In the genomic region with DNA sequence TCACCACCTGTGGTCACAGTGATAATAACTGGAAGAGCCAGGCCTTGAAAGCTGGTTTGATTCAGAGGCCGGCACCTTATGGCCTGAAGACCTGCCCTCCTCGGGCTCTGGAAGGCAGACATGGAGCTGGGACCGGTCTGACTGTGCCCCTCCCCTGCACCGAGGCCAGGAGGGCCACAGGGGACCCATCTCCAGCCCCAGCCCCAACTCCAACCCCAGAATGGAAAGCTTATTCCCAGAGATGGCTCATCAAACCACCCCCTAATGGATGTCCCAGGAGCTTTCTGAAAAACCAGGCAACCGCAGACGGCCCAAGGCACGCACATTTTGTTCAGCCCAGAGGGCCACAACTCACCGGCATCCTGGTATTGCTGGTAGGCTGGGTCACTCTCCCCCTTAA, we compare ENCODE assay signal across 25 cellular contexts. TPM values are rescaled to one million over a fixed set of nuclear protein-coding genes. Genes with fewer than 3 reads are reported as not detected.
DNase-seq lines count a peak whose midpoint lies in the region; ATAC-seq and TF ChIP-seq lines count a peak whose summit lies in the region.
"Had no signal": no experiment of that assay in that cellular context is flagged by ENCODE, and none has a peak within 500 bp of the region (broad histone marks: within the 10 kb centered on the region; RNA-seq: fewer than 3 reads in every experiment).

No MANE protein-coding gene starts in this region.

- H3K4me1 Mint-ChIP-seq in activated T-cell treated with anti-CD3 and anti-CD28 coated beads, Interleukin-2, amount 50 U/mL, for 24 hours (ENCODE audit: low read depth) = peaks cover 4% of the 10 kb centered on the region
- H3K4me1 Mint-ChIP-seq in activated T-helper 17 cell treated with anti-CD3 and anti-CD28 coated beads, Interleukin-2, amount 50 U/mL, for 72 hours = no peaks in the 10 kb centered on the region
- peaks cover 5 to 7% of the 10 kb centered on the region in 2 donors for H3K4me1 Mint-ChIP-seq in effector memory CD8-positive, alpha-beta T cell (ENCODE audit: low read depth in 2 of 2)
- H3K4me1 Mint-ChIP-seq: CD14-positive monocyte had no signal

- H3K4me3 Mint-ChIP-seq in activated T-cell treated with anti-CD3 and anti-CD28 coated beads, Interleukin-2, amount 50 U/mL, for 24 hours = no peak overlapping the region
- no peak overlapping the region for H3K4me3 Mint-ChIP-seq in activated T-helper 17 cell treated with anti-CD3 and anti-CD28 coated beads, Interleukin-2, amount 50 U/mL, for 72 hours
- H3K4me3 Mint-ChIP-seq in effector memory CD8-positive, alpha-beta T cell = no peak overlapping the region
- H3K4me3 Mint-ChIP-seq: CD14-positive monocyte; CD8-positive, alpha-beta memory T cell had no signal

- no peaks in the 10 kb centered on the region for H3K27me3 Mint-ChIP-seq in activated T-cell treated with anti-CD3 and anti-CD28 coated beads, Interleukin-2, amount 50 U/mL, for 24 hours
- no peaks in the 10 kb centered on the region for H3K27me3 Mint-ChIP-seq in activated T-helper 17 cell treated with anti-CD3 and anti-CD28 coated beads, Interleukin-2, amount 50 U/mL, for 72 hours
- H3K27me3 Mint-ChIP-seq in effector memory CD8-positive, alpha-beta T cell = no peaks in the 10 kb centered on the region
- H3K27me3 Mint-ChIP-seq: CD8-positive, alpha-beta memory T cell had no signal

- no peak for DNase-seq in activated T-cell treated with anti-CD3 and anti-CD28 coated beads, Interleukin-2, amount 50 U/mL, for 24 hours
- DNase-seq in activated T-cell treated with anti-CD3 and anti-CD28 coated beads, Interleukin-2, amount 50 U/mL, for 1 hour = no peak
- no peak for DNase-seq in effector memory CD8-positive, alpha-beta T cell
- DNase-seq in NOMO-1 treated with DMSO at 0.1 percent for 48 hours (lab: John Stamatoyannopoulos, UW; ENCODE audit: unreplicated experiment) = no peak
- DNase-seq: 8988T; ACHN; BE2C; CD8-positive, alpha-beta memory T cell; DMS 273 treated with DMSO at 0.1 percent for 48 hours; DMS79; GM23248; HCEC 1CT; KG1; MG63; NCI-H2029; NCI-H446; NCI-H524 treated with DMSO at 0.1 percent for 48 hours; NCI-H82; NK-92 treated with Interleukin-12 subunit alpha and Interleukin-12 subunit beta, amount 100 ng/mL, for 24 hours; PC-9 had no signal

- no peak for TF ChIP-seq CTCF in 22Rv1 (IDR thresholded peaks at IDR 0.05)

- H3K27ac ChIP-seq in 22Rv1 = peak overlapping the region; percentile 7; the same call in 1 of the 2 replicates
- H3K27ac ChIP-seq: GM23248, PC-9, SJSA1 had no signal

- peak overlapping the region; percentile 56 for H3K27ac Mint-ChIP-seq in activated T-cell treated with anti-CD3 and anti-CD28 coated beads, Interleukin-2, amount 50 U/mL, for 24 hours
- peak overlapping the region; percentile 28 for H3K27ac Mint-ChIP-seq in activated T-helper 17 cell treated with anti-CD3 and anti-CD28 coated beads, Interleukin-2, amount 50 U/mL, for 72 hours
- peak overlapping the region; percentile 38 to 52 for H3K27ac Mint-ChIP-seq in effector memory CD8-positive, alpha-beta T cell

- H3K9me3 Mint-ChIP-seq in activated T-cell treated with anti-CD3 and anti-CD28 coated beads, Interleukin-2, amount 50 U/mL, for 24 hours = no peaks in the 10 kb centered on the region
- no peaks in the 10 kb centered on the region for H3K9me3 Mint-ChIP-seq in activated T-helper 17 cell treated with anti-CD3 and anti-CD28 coated beads, Interleukin-2, amount 50 U/mL, for 72 hours
- no peaks in the 10 kb centered on the region for H3K9me3 Mint-ChIP-seq in effector memory CD8-positive, alpha-beta T cell
- H3K9me3 Mint-ChIP-seq: CD14-positive monocyte; CD8-positive, alpha-beta memory T cell had no signal

- ATAC-seq in activated T-helper 17 cell treated with anti-CD3 and anti-CD28 coated beads, Interleukin-2, amount 50 U/mL, for 72 hours (replicated peaks) = no peak
- ATAC-seq in effector memory CD8-positive, alpha-beta T cell (replicated peaks) = no peak
- no peak for ATAC-seq in GM18858 (IDR thresholded peaks at IDR 0.05; ENCODE audit: unreplicated experiment)

- peaks cover 98% of the 10 kb centered on the region for H3K36me3 Mint-ChIP-seq in activated T-cell treated with anti-CD3 and anti-CD28 coated beads, Interleukin-2, amount 50 U/mL, for 24 hours (ENCODE audit: low read depth)
- peaks cover 98% of the 10 kb centered on the region for H3K36me3 Mint-ChIP-seq in activated T-helper 17 cell treated with anti-CD3 and anti-CD28 coated beads, Interleukin-2, amount 50 U/mL, for 72 hours (ENCODE audit: low read depth)
- peaks cover 64% of the 10 kb centered on the region for H3K36me3 Mint-ChIP-seq in effector memory CD8-positive, alpha-beta T cell (ENCODE audit: insufficient read depth)

RNA-seq across cellular contexts. Expression of gene PDIA4, which starts 16.8 kb away (rescaled TPM):
- total RNA-seq in activated T-helper 17 cell treated with anti-CD3 and anti-CD28 coated beads, Interleukin-2, amount 50 U/mL, for 72 hours = 10 to 100 TPM; 54.2 to 95.7 TPM
